ENCODE assay signal across 12 cellular contexts in the genomic region with DNA sequence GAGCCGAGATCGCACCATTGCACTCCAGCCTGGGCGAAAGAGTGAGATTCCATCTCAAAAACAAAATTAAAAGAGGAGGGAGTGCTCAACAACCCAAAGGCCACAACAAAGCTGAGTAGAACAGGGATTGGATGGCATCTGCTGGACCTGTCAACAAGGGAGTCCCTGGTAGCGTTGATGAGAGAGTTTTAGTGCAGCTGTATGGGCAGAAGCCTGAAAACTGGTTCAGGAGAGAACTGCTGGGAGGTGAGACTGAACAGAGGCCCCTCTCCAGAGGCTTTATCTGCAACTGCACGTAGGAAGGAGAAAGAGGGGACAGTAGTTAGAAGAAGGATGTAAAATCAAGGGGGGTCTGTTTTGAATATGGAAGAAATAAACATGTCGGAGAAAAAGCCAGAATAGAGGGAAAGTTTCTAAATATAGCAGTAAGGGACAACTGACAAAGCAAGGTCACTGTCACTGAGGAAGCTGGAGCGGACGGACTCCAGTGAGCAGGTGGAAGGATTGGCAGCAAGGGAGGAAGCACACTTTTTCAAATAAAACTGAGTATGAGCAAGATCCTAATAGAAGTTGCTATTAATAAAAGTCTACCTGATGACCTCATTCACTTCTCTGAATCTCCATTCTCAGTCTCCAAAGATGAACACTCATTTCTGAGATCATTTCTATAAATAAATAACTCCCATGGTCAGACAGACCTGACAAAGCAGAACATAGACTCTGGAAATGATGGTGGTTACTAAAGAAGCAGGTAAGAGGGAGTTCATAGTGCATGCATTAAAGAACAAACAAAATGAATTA. TPM values are rescaled to one million over a fixed set of nuclear protein-coding genes. Genes with fewer than 3 reads are reported as not detected.
DNase-seq lines count a peak whose midpoint lies in the region; ATAC-seq and TF ChIP-seq lines count a peak whose summit lies in the region.
"Had no signal": no experiment of that assay in that cellular context is flagged by ENCODE, and none has a peak within 500 bp of the region (broad histone marks: within the 10 kb centered on the region; RNA-seq: fewer than 3 reads in every experiment).

No MANE protein-coding gene starts in this region.

- peaks cover 10% of the 10 kb centered on the region for H3F3A ChIP-seq in smooth muscle cell (ENCODE audit: low read depth)

- no peak overlapping the region for H3K4me3 ChIP-seq in SK-N-MC
- H3K4me3 ChIP-seq in right cardiac atrium (ENCODE audit: low read length), result no peak overlapping the region
- H3K4me3 ChIP-seq in smooth muscle cell, result no peak overlapping the region

- intact Hi-C loops in right cardiac atrium (cut with DNase I), result no loop called here

- peak; percentile 41 for DNase-seq in activated CD8-positive, alpha-beta memory T cell treated with anti-CD3 and anti-CD28 coated beads for 24 hours
- DNase-seq in activated CD8-positive, alpha-beta memory T cell treated with anti-CD3 and anti-CD28 coated beads, Interleukin-2, amount 50 U/mL, for 48 hours, result no peak
- DNase-seq in SK-N-MC (ENCODE audit: low read depth, low spot score), result no peak
- no peak for DNase-seq in right cardiac atrium
- DNase-seq in smooth muscle cell (lab: John Stamatoyannopoulos, UW; ENCODE audit: unreplicated experiment), result no peak
- DNase-seq in pons (ENCODE audit: low spot score), result no peak
- DNase-seq in erythroblast (lab: John Stamatoyannopoulos, UW), result no peak
- DNase-seq: NCI-H2081 treated with DMSO at 0.1 percent for 48 hours; NK-92 treated with Interleukin-12 subunit alpha and Interleukin-12 subunit beta, amount 100 ng/mL, for 24 hours; stimulated activated CD4-positive, alpha-beta T cell treated with anti-CD3 and anti-CD28 coated beads, Interleukin-2, amount 100 ng/mL, for 24 hours; T-helper 2 cell had no signal

- H2AFZ ChIP-seq in smooth muscle cell (ENCODE audit: low read depth), result no peak overlapping the region

- H3K4me2 ChIP-seq in smooth muscle cell, result no peak overlapping the region

- H3K9me3 ChIP-seq in SK-N-MC (ENCODE audit: low read depth, low read length) (no peaks in the 10 kb centered on the region), right cardiac atrium (ENCODE audit: control insufficient read depth, low read length) (no peaks in the 10 kb centered on the region), smooth muscle cell (replicated peaks; ENCODE audit: low read depth) (no peaks in the 10 kb centered on the region)

- WGBS in right cardiac atrium, result 65% methylated on average over 8 of the region's 8 CpGs
- WGBS in smooth muscle cell (ENCODE audit: low lambda C conversion rate), result 93% methylated on average over 8 of the region's 8 CpGs

- H4K20me1 ChIP-seq in smooth muscle cell (ENCODE audit: low read depth), result no peaks in the 10 kb centered on the region

- H3K27ac ChIP-seq in SK-N-MC, result peak overlapping the region; percentile 2; the same call in 1 of the 2 replicates
- H3K27ac ChIP-seq in right cardiac atrium (ENCODE audit: low read length), result peak overlapping the region; percentile 71
- H3K27ac ChIP-seq in smooth muscle cell (ENCODE audit: low read depth), result peak overlapping the region; percentile 13

- peak in 1 of 2 donors; percentile 43 for ATAC-seq in right cardiac atrium
- no peak for ATAC-seq in HG02588 (IDR thresholded peaks at IDR 0.05; ENCODE audit: unreplicated experiment)

- H3K36me3 ChIP-seq in SK-N-MC (ENCODE audit: insufficient read depth, low read length) (0 out of 2 replicates have a peak, but pooled peaks cover 3% of the 10 kb centered on the region), smooth muscle cell (ENCODE audit: low read depth) (no peaks in the 10 kb centered on the region)

- H3K27me3 ChIP-seq in right cardiac atrium (ENCODE audit: control insufficient read depth, insufficient read depth) (no peaks in the 10 kb centered on the region), smooth muscle cell (ENCODE audit: low read depth) (no peaks in the 10 kb centered on the region)

- no peaks in the 10 kb centered on the region for H3K4me1 ChIP-seq in right cardiac atrium (ENCODE audit: control insufficient read depth, insufficient read depth, low read length)
- no peaks in the 10 kb centered on the region for H3K4me1 ChIP-seq in smooth muscle cell (ENCODE audit: low read depth)

- no peak overlapping the region for H3K9ac ChIP-seq in SK-N-MC (ENCODE audit: insufficient read length)
- H3K9ac ChIP-seq in smooth muscle cell (ENCODE audit: low read depth), result no peak overlapping the region

- no peak for TF ChIP-seq POLR2A in erythroblast (IDR thresholded peaks at IDR 0.05; ENCODE audit: low read length)

- TF ChIP-seq CTCF in smooth muscle cell (IDR thresholded peaks at IDR 0.05; ENCODE audit: borderline replicate concordance, insufficient read depth, poor library complexity, severe bottlenecking), result no peak

- H3K79me2 ChIP-seq in smooth muscle cell (ENCODE audit: low read depth), result no peaks in the 10 kb centered on the region

RNA-seq across cellular contexts. Expression of a gene that starts 11.8 kb away (rescaled TPM):
- total RNA-seq in right cardiac atrium, result 10 to 100 TPM; 22.9 to 33.1 (median 25.8) TPM
- polyA plus RNA-seq in right cardiac atrium, result 8.4 TPM
- 28.4 and 29.3 TPM in 2 replicates for total RNA-seq in smooth muscle cell
- 19.5 and 20.7 TPM in 2 replicates for polyA plus RNA-seq in smooth muscle cell

Comparison
In these comparisons a context has a peak if more than half of its experiments do, and no peak if none do; other contexts are left out.
1. H3K27ac ChIP-seq: peak in every context shown above with its lines; median percentile 71 in right cardiac atrium; 13 in smooth muscle cell; 2 in SK-N-MC.